Comparison of ENCODE assay signal across 1 cellular context in the genomic region with DNA sequence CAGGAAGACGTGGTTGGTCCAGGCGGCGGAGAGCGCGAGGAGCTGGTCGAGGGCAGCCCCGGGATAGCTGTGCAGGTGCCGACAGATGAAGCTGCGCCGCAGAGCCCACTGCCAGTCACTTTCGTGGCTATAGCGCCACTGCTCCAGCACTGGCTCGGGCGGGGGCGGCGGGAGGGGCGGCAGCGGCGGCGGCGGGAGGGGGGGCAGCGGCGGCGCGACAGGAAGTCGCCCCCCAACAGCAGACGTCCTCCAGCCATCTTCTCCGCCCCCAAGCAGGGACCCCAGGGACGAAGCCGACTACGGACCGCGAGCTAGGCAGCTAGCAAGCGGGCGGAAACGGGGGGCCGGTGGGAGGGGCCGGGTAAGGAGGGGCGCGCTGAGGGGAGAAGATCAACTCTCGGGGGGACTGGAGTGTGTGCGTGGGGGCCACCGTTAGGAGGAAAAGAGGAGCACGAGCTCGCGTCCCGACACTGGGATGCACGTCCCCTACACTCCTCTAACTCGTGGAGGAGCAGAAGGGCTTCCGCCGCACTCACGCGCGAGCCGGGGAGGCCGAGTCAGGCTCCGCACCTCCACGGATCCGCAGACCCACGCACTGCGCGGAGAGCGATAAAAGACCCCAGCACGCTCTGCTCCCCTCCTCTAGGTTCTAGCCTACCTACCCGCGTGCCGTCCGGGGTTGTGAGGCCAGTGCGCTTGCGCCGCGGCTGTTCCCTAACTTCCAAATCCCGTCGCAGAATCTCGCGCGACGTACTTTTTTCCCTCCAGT.
A peak's percentile ranks its signal among the peaks of the same experiment; 100 is the strongest.
TF ChIP-seq lines count a peak whose summit lies in the region.

TSS of gene NKRF (minus strand) at position 686 of the 769 bp plus-strand sequence.

TF ChIP-seq in HEK293, 187 proteins besides CTCF, POLR2A, EP300 and RAD21 (continued from another document and continues in another):
- TF ChIP-seq ZNF518A (tag by site-specific recombination; conservative IDR thresholded peaks at IDR 0.05; ENCODE audit: low read depth) = no peak
- TF ChIP-seq ZNF548 (tag by site-specific recombination; IDR thresholded peaks at IDR 0.05) = no peak
- no peak for TF ChIP-seq HOXD13 (CRISPR knock-in tag; IDR thresholded peaks at IDR 0.05; ENCODE audit: borderline replicate concordance)
- no peak for TF ChIP-seq ZNF266 (tag by site-specific recombination; IDR thresholded peaks at IDR 0.05; ENCODE audit: low read depth)
- no peak for TF ChIP-seq ZNF114 (tag by site-specific recombination; IDR thresholded peaks at IDR 0.05)
- TF ChIP-seq KLF1 (tag by site-specific recombination; IDR thresholded peaks at IDR 0.05) = no peak
- no peak for TF ChIP-seq ZNF585B (tag by site-specific recombination; IDR thresholded peaks at IDR 0.05)
- TF ChIP-seq KLF10 (tag by site-specific recombination; IDR thresholded peaks at IDR 0.05) = no peak
- TF ChIP-seq ZNF175 (tag by site-specific recombination; IDR thresholded peaks at IDR 0.05) = no peak
- TF ChIP-seq ZNF394 (tag by site-specific recombination; IDR thresholded peaks at IDR 0.05; ENCODE audit: borderline replicate concordance) = no peak
- TF ChIP-seq ZNF121 (tag by site-specific recombination; IDR thresholded peaks at IDR 0.05) = no peak
- no peak for TF ChIP-seq ZNF514 (tag by site-specific recombination; IDR thresholded peaks at IDR 0.05)
- TF ChIP-seq ZBTB44 (tag by site-specific recombination; IDR thresholded peaks at IDR 0.05) = no peak
- TF ChIP-seq, protein P1, sequence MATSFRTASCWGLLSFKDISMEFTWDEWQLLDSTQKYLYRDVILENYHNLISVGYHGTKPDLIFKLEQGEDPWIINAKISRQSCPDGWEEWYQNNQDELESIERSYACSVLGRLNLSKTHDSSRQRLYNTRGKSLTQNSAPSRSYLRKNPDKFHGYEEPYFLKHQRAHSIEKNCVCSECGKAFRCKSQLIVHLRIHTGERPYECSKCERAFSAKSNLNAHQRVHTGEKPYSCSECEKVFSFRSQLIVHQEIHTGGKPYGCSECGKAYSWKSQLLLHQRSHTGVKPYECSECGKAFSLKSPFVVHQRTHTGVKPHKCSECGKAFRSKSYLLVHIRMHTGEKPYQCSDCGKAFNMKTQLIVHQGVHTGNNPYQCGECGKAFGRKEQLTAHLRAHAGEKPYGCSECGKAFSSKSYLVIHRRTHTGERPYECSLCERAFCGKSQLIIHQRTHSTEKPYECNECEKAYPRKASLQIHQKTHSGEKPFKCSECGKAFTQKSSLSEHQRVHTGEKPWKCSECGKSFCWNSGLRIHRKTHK (tag by site-specific recombination; IDR thresholded peaks at IDR 0.05) = no peak
- no peak; the same call in 1 of the 2 replicates for TF ChIP-seq SP3 (tag by site-specific recombination; IDR thresholded peaks at IDR 0.05)
- no peak for TF ChIP-seq ZNF571 (tag by site-specific recombination; IDR thresholded peaks at IDR 0.05)
- TF ChIP-seq, protein P2, sequence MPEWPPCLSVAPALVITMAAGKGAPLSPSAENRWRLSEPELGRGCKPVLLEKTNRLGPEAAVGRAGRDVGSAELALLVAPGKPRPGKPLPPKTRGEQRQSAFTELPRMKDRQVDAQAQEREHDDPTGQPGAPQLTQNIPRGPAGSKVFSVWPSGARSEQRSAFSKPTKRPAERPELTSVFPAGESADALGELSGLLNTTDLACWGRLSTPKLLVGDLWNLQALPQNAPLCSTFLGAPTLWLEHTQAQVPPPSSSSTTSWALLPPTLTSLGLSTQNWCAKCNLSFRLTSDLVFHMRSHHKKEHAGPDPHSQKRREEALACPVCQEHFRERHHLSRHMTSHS (tag by site-specific recombination; IDR thresholded peaks at IDR 0.05) = no peak
- no peak for TF ChIP-seq ZNF624 (tag by site-specific recombination; IDR thresholded peaks at IDR 0.05)
- no peak for TF ChIP-seq ZNF510 (tag by site-specific recombination; IDR thresholded peaks at IDR 0.05; ENCODE audit: insufficient replicate concordance)
- TF ChIP-seq ZNF223 (tag by site-specific recombination; IDR thresholded peaks at IDR 0.05) = no peak
- TF ChIP-seq ZNF843 (tag by site-specific recombination; IDR thresholded peaks at IDR 0.05) = 0 out of 2 replicates have a peak, but pooled peaks have one; percentile 26
- 0 out of 2 replicates have a peak, but pooled peaks have one; percentile 27 for TF ChIP-seq ZSCAN5A (tag by site-specific recombination; IDR thresholded peaks at IDR 0.05)
- TF ChIP-seq ZNF341 (tag by site-specific recombination; IDR thresholded peaks at IDR 0.05; ENCODE audit: low read depth) = peak; percentile 78
- no peak for TF ChIP-seq ZNF112 (tag by site-specific recombination; IDR thresholded peaks at IDR 0.05)
- no peak for TF ChIP-seq WT1 (tag by site-specific recombination; IDR thresholded peaks at IDR 0.05)
- TF ChIP-seq, protein P3, sequence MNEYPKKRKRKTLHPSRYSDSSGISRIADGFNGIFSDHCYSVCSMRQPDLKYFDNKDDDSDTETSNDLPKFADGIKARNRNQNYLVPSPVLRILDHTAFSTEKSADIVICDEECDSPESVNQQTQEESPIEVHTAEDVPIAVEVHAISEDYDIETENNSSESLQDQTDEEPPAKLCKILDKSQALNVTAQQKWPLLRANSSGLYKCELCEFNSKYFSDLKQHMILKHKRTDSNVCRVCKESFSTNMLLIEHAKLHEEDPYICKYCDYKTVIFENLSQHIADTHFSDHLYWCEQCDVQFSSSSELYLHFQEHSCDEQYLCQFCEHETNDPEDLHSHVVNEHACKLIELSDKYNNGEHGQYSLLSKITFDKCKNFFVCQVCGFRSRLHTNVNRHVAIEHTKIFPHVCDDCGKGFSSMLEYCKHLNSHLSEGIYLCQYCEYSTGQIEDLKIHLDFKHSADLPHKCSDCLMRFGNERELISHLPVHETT (tag by site-specific recombination; IDR thresholded peaks at IDR 0.05) = no peak
- no peak for TF ChIP-seq ZNF221 (tag by site-specific recombination; IDR thresholded peaks at IDR 0.05; ENCODE audit: borderline replicate concordance)
- TF ChIP-seq ZNF837 (tag by site-specific recombination; IDR thresholded peaks at IDR 0.05) = no peak
- TF ChIP-seq IKZF3 (tag by site-specific recombination; IDR thresholded peaks at IDR 0.05) = no peak
- TF ChIP-seq ZNF335 (tag by site-specific recombination; conservative IDR thresholded peaks at IDR 0.05) = peak; percentile 64; the same call in 1 of the 2 replicates
- TF ChIP-seq ZNF416 (tag by site-specific recombination; IDR thresholded peaks at IDR 0.05) = no peak
- no peak for TF ChIP-seq ZNF133 (tag by site-specific recombination; IDR thresholded peaks at IDR 0.05)
- TF ChIP-seq TRIM28 (IDR thresholded peaks at IDR 0.05; ENCODE audit: borderline replicate concordance, low read length) = no peak
- TF ChIP-seq ZNF169 (tag by site-specific recombination; IDR thresholded peaks at IDR 0.05) = no peak
- TF ChIP-seq KLF7 (tag by site-specific recombination; IDR thresholded peaks at IDR 0.05; ENCODE audit: borderline replicate concordance) = peak; percentile 31; the same call in 1 of the 2 replicates
- TF ChIP-seq GFI1B (tag by site-specific recombination; IDR thresholded peaks at IDR 0.05) = no peak
- TF ChIP-seq ZNF677 (tag by site-specific recombination; IDR thresholded peaks at IDR 0.05) = no peak
- TF ChIP-seq ZNF600 (tag by site-specific recombination; IDR thresholded peaks at IDR 0.05) = no peak
- TF ChIP-seq SP2 (tag by site-specific recombination; IDR thresholded peaks at IDR 0.05) = peak; percentile 30; the same call in 1 of the 2 replicates
- TF ChIP-seq PATZ1 (tag by site-specific recombination; IDR thresholded peaks at IDR 0.05) = peak; percentile 78
- TF ChIP-seq ZBTB49 (tag by site-specific recombination; IDR thresholded peaks at IDR 0.05; ENCODE audit: low read depth) = no peak
- TF ChIP-seq ZNF768 (tag by site-specific recombination; IDR thresholded peaks at IDR 0.05) = no peak
- peak; percentile 61; the same call in 1 of the 2 replicates for TF ChIP-seq GLI4 (tag by site-specific recombination; IDR thresholded peaks at IDR 0.05)
